In genomic region chr6:43014434-43014909, GRCh38 we compare ENCODE assay signal across 8 cellular contexts. TPM values are rescaled to one million over a fixed set of nuclear protein-coding genes. Genes with fewer than 3 reads are reported as not detected.
DNase-seq lines count a peak whose midpoint lies in the region; TF ChIP-seq lines count a peak whose summit lies in the region.

No MANE protein-coding gene starts in this region.

- POLR2A ChIA-PET in activated CD4-positive, alpha-beta memory T cell treated with anti-CD3 and anti-CD28 coated beads, Interleukin-2, amount 10 ng/mL, durations not matched to agents 7 days and 5 days (lab: Charles Lee): interaction anchor here (0.6 to 4.2 kb wide), 17 partner anchors 8 to 243 kb away, joined by 3 to 40 read pairs (median 4); partner anchors contain the start of genes CNPY3, CUL7, KLC4 and MRPL2

- no peaks in the 10 kb centered on the region for H3K27me3 ChIP-seq in iPS DF 6.9 (ENCODE audit: control insufficient read depth, insufficient read depth, low read length)
- no peaks in the 10 kb centered on the region for H3K27me3 ChIP-seq in spleen (replicated peaks in 1 of 7)

- H3K4me1 Mint-ChIP-seq in activated naive CD4-positive, alpha-beta T cell treated with anti-CD3 and anti-CD28 coated beads, Interleukin-2, amount 50 U/mL, for 24 hours: peaks cover 81% of the 10 kb centered on the region
- H3K4me1 Mint-ChIP-seq in activated CD4-positive, alpha-beta memory T cell treated with anti-CD3 and anti-CD28 coated beads, Interleukin-2, amount 10 ng/mL, durations not matched to agents 7 days and 5 days: peaks cover 62% of the 10 kb centered on the region

- no peak for TF ChIP-seq CTCF in spleen (IDR thresholded peaks at IDR 0.05 in 8 of 11, conservative IDR thresholded peaks at IDR 0.05 in 3 of 11)

- H3K4me3 Mint-ChIP-seq in activated naive CD4-positive, alpha-beta T cell treated with anti-CD3 and anti-CD28 coated beads, Interleukin-2, amount 50 U/mL, for 24 hours: peak overlapping the region; percentile 94
- H3K4me3 Mint-ChIP-seq in activated CD4-positive, alpha-beta memory T cell treated with anti-CD3 and anti-CD28 coated beads, Interleukin-2, amount 10 ng/mL, durations not matched to agents 7 days and 5 days: peak overlapping the region; percentile 93

- intact Hi-C loops in spleen (cut with DNase I; ENCODE audit: low total_unique reads): no loop called here

- CTCF ChIA-PET in activated CD4-positive, alpha-beta memory T cell treated with anti-CD3 and anti-CD28 coated beads, Interleukin-2, amount 10 ng/mL, durations not matched to agents 7 days and 5 days (lab: Charles Lee): interaction anchor here (0.7 to 2.0 kb wide), 12 partner anchors 8 to 160 kb away, joined by 3 to 9 read pairs (median 4); partner anchors contain the start of genes CNPY3, CUL7, PEX6 and PPP2R5D

- H3K27ac Mint-ChIP-seq in activated naive CD4-positive, alpha-beta T cell treated with anti-CD3 and anti-CD28 coated beads, Interleukin-2, amount 50 U/mL, for 24 hours: peak overlapping the region; percentile 73
- H3K27ac Mint-ChIP-seq in activated CD4-positive, alpha-beta memory T cell treated with anti-CD3 and anti-CD28 coated beads, Interleukin-2, amount 10 ng/mL, durations not matched to agents 7 days and 5 days: peak overlapping the region; percentile 82

- no peak for TF ChIP-seq POLR2A in spleen (IDR thresholded peaks at IDR 0.05)

- H3K27ac ChIP-seq in iPS DF 6.9 (ENCODE audit: low read length) (no peak overlapping the region), spleen (peak overlapping the region in 7 of 8 donors; percentile 75 to 91 (median 83))

- H3K4me1 ChIP-seq in iPS DF 6.9 (ENCODE audit: control insufficient read depth, insufficient read depth, low read length) (no peaks in the 10 kb centered on the region), spleen (peaks cover 36 to 71% (median 50%) of the 10 kb centered on the region in 6 donors)

- H3K4me3 ChIP-seq in iPS DF 6.9 (ENCODE audit: low read length) (peak overlapping the region; percentile 66; the same call in 1 of the 2 replicates), spleen (peak overlapping the region; percentile 66 to 90 (median 81))

- peaks cover 4% of the 10 kb centered on the region for H3K36me3 Mint-ChIP-seq in activated naive CD4-positive, alpha-beta T cell treated with anti-CD3 and anti-CD28 coated beads, Interleukin-2, amount 50 U/mL, for 24 hours
- peaks cover 63% of the 10 kb centered on the region for H3K36me3 Mint-ChIP-seq in activated CD4-positive, alpha-beta memory T cell treated with anti-CD3 and anti-CD28 coated beads, Interleukin-2, amount 10 ng/mL, durations not matched to agents 7 days and 5 days (ENCODE audit: low read depth)

- no peak for DNase-seq in activated naive CD4-positive, alpha-beta T cell treated with Interleukin-2 at 50 U/mL for 16 hours
- DNase-seq in activated CD4-positive, alpha-beta memory T cell treated with anti-CD3 and anti-CD28 coated beads, Interleukin-2, amount 10 ng/mL, durations not matched to agents 7 days and 5 days: no peak
- no peak for DNase-seq in iPS DF 6.9 (ENCODE audit: low read depth, low spot score)
- DNase-seq in spleen: no peak
- no peak for DNase-seq in middle frontal gyrus (ENCODE audit: extremely low spot score, low spot score)
- no peak for DNase-seq in NCI-H1436 (lab: John Stamatoyannopoulos, UW)
- DNase-seq in T1000 (lab: John Stamatoyannopoulos, UW): no peak

- H3K9me3 ChIP-seq in iPS DF 6.9 (ENCODE audit: control insufficient read depth, insufficient read depth, low read length): no peaks in the 10 kb centered on the region
- H3K9me3 ChIP-seq in spleen: no peaks in the 10 kb centered on the region

- H3K27me3 Mint-ChIP-seq in activated naive CD4-positive, alpha-beta T cell treated with anti-CD3 and anti-CD28 coated beads, Interleukin-2, amount 50 U/mL, for 24 hours: no peaks in the 10 kb centered on the region
- no peaks in the 10 kb centered on the region for H3K27me3 Mint-ChIP-seq in activated CD4-positive, alpha-beta memory T cell treated with anti-CD3 and anti-CD28 coated beads, Interleukin-2, amount 10 ng/mL, durations not matched to agents 7 days and 5 days

- H3K36me3 ChIP-seq in iPS DF 6.9 (ENCODE audit: control insufficient read depth, insufficient read depth, low read length) (peaks cover 26% of the 10 kb centered on the region), spleen (peaks cover 0 to 68% (median 52%) of the 10 kb centered on the region in 6 donors)

- no peaks in the 10 kb centered on the region for H3K9me3 Mint-ChIP-seq in activated naive CD4-positive, alpha-beta T cell treated with anti-CD3 and anti-CD28 coated beads, Interleukin-2, amount 50 U/mL, for 24 hours
- no peaks in the 10 kb centered on the region for H3K9me3 Mint-ChIP-seq in activated CD4-positive, alpha-beta memory T cell treated with anti-CD3 and anti-CD28 coated beads, Interleukin-2, amount 10 ng/mL, durations not matched to agents 7 days and 5 days

- 100% methylated on average over 1 of the region's 7 CpGs for WGBS in iPS DF 6.9 (ENCODE audit: insufficient coverage, insufficient read length)
- WGBS in spleen, 5 donors: 0 to 2% (median 1%) methylated on average over 7 of the region's 7 CpGs

RNA-seq across cellular contexts. Expression of gene KLHDC3, which starts 0.4 kb away (rescaled TPM):
- total RNA-seq in activated CD4-positive, alpha-beta memory T cell treated with anti-CD3 and anti-CD28 coated beads, Interleukin-2, amount 10 ng/mL, durations not matched to agents 7 days and 5 days: 10 to 100 TPM; 64.6 to 68.7 TPM
- total RNA-seq in spleen: 10 to 100 TPM; 37.3 to 89.2 (median 68.7) TPM
- 10 to 100 TPM; 53.0 to 83.2 (median 54.8) TPM for polyA plus RNA-seq in spleen

RNA-seq across cellular contexts. Expression of gene MEA1, which starts 0.7 kb away (rescaled TPM):
- total RNA-seq in activated CD4-positive, alpha-beta memory T cell treated with anti-CD3 and anti-CD28 coated beads, Interleukin-2, amount 10 ng/mL, durations not matched to agents 7 days and 5 days: 10 to 100 TPM; 56.6 to 60.6 TPM
- 10 to 100 TPM; 33.3 to 51.4 (median 39.4) TPM for total RNA-seq in spleen
- 10 to 100 TPM; 79.2 to 89.4 (median 88.9) TPM for polyA plus RNA-seq in spleen

RNA-seq across cellular contexts. Expression of gene RRP36, which starts 7.0 kb away (rescaled TPM):
- total RNA-seq in activated CD4-positive, alpha-beta memory T cell treated with anti-CD3 and anti-CD28 coated beads, Interleukin-2, amount 10 ng/mL, durations not matched to agents 7 days and 5 days: 10 to 100 TPM; 59.2 to 60.4 TPM
- total RNA-seq in spleen: 10 to 100 TPM; 34.9 to 63.4 (median 43.8) TPM
- 10 to 100 TPM; 32.0 to 39.5 (median 32.3) TPM for polyA plus RNA-seq in spleen

RNA-seq across cellular contexts. Expression of gene PPP2R5D, which starts 30.1 kb away (rescaled TPM):
- 10 to 100 TPM; 56.8 to 59.3 TPM for total RNA-seq in activated CD4-positive, alpha-beta memory T cell treated with anti-CD3 and anti-CD28 coated beads, Interleukin-2, amount 10 ng/mL, durations not matched to agents 7 days and 5 days
- 10 to 100 TPM; 23.6 to 40.2 (median 27.7) TPM for total RNA-seq in spleen
- polyA plus RNA-seq in spleen: 10 to 100 TPM; 15.3 to 18.1 (median 15.6) TPM

RNA-seq across cellular contexts. Expression of gene PEX6, which starts 35.5 kb away (rescaled TPM):
- 10 to 100 TPM; 27.4 to 29.1 TPM for total RNA-seq in activated CD4-positive, alpha-beta memory T cell treated with anti-CD3 and anti-CD28 coated beads, Interleukin-2, amount 10 ng/mL, durations not matched to agents 7 days and 5 days
- total RNA-seq in spleen: 10 to 100 TPM; 11.1 to 24.3 (median 19.8) TPM
- polyA plus RNA-seq in spleen: 10 to 100 TPM; 12.7 to 25.5 (median 16.8) TPM
